Comparison of ENCODE assay signal across 9 cellular contexts in the genomic region with DNA sequence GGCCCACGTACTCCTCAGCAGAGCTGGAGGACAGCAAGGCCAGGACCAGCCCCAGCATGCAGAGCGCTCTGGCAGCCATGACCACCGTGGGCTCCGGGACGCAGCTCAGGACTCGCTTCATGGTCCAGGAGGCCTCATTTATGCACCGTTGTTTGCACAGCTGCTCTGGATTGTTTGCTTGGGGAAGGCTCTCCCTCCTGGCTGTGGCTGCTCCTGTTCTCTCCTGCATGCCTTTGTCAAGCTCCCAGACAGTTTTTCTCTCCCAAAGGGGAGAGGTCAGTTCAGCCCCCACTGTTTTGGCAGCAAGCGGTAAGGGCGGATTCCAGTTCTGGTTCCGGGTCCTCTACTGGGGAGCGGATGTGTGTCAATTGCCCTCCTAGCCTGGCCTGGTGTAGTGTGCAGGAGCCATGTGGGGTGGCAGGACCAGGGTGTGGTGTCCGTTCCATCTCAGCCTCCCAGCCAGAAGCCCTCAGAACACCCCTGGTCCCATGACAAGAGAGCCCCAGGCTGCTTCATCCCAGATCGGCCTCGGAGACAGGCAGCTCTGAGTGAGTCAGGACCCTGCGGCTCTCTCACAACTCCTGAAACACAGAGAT. TPM values are rescaled to one million over a fixed set of nuclear protein-coding genes. Genes with fewer than 3 reads are reported as not detected.
DNase-seq lines count a peak whose midpoint lies in the region; ATAC-seq, FAIRE-seq and TF ChIP-seq lines count a peak whose summit lies in the region.
"Had no signal": no experiment of that assay in that cellular context is flagged by ENCODE, and none has a peak within 500 bp of the region (broad histone marks: within the 10 kb centered on the region; RNA-seq: fewer than 3 reads in every experiment).

TFF3 (minus strand) TSS at position 114 of the 596 bp plus-strand sequence; CDS start at position 79, 35 bp downstream.

- H3K27me3 Mint-ChIP-seq in T-helper 17 cell, result peaks cover 7% of the 10 kb centered on the region
- H3K27me3 Mint-ChIP-seq: activated naive CD8-positive, alpha-beta T cell had no signal

- H3K4me1 Mint-ChIP-seq in T-helper 17 cell, result peaks cover 2% of the 10 kb centered on the region

- DNase-seq in DMS53 treated with DMSO at 0.1 percent for 48 hours (lab: John Stamatoyannopoulos, UW; ENCODE audit: unreplicated experiment) (peak; percentile 93), NCI-H2081 treated with DMSO at 0.1 percent for 48 hours (lab: John Stamatoyannopoulos, UW) (peak; percentile 88), bronchial epithelial cell (ENCODE audit: low read depth) (peak; percentile 47), RCC 7860 (ENCODE audit: low spot score) (no peak), T-helper 17 cell (no peak), GOT3 (lab: John Stamatoyannopoulos, UW) (no peak), DMS114 treated with DMSO at 0.1 percent for 48 hours (lab: John Stamatoyannopoulos, UW; ENCODE audit: unreplicated experiment) (no peak)

- H3K4me3 Mint-ChIP-seq in T-helper 17 cell, result no peak within 1 kb of the TSS
- H3K4me3 Mint-ChIP-seq: activated naive CD8-positive, alpha-beta T cell had no signal

- no peak within 1 kb of the TSS for H3K27ac Mint-ChIP-seq in T-helper 17 cell
- H3K27ac Mint-ChIP-seq: activated naive CD8-positive, alpha-beta T cell had no signal

- H3K4me1 ChIP-seq in muscle layer of duodenum (ENCODE audit: control insufficient read depth in 1 of 2, insufficient read depth in 2 of 2, low read length in 2 of 2), result peaks cover 0 to 9% of the 10 kb centered on the region in 2 donors

- FAIRE-seq in bronchial epithelial cell (lab: Jason Lieb, UNC) (no peak), RCC 7860 (lab: Jason Lieb, UNC) (no peak)

- TF ChIP-seq CTCF in bronchial epithelial cell (IDR thresholded peaks at IDR 0.05; ENCODE audit: insufficient read depth, low read length, severe bottlenecking), result no peak

- H3K27me3 ChIP-seq in bronchial epithelial cell (ENCODE audit: control insufficient read depth, insufficient read depth, low read length), result no peaks in the 10 kb centered on the region
- no peaks in the 10 kb centered on the region for H3K27me3 ChIP-seq in muscle layer of duodenum (ENCODE audit: low read depth, low read length)

- H3K36me3 ChIP-seq in bronchial epithelial cell (ENCODE audit: control insufficient read depth, insufficient read depth, low read length), result no peaks in the 10 kb centered on the region
- H3K36me3 ChIP-seq in muscle layer of duodenum (ENCODE audit: control insufficient read depth in 1 of 2, insufficient read depth in 2 of 2, low read length in 2 of 2), result no peaks in the 10 kb centered on the region

- no peaks in the 10 kb centered on the region for H3K36me3 Mint-ChIP-seq in T-helper 17 cell (ENCODE audit: low read depth)
- H3K36me3 Mint-ChIP-seq: activated naive CD8-positive, alpha-beta T cell had no signal

- H3K9me3 ChIP-seq in muscle layer of duodenum (ENCODE audit: control insufficient read depth in 1 of 2, low read length in 2 of 2) (no peaks in the 10 kb centered on the region), T-helper 17 cell (ENCODE audit: control insufficient read depth, low read length, poor library complexity, severe bottlenecking) (no peaks in the 10 kb centered on the region)

- no peak for ATAC-seq in T-helper 17 cell

- peak within 1 kb of the TSS; percentile 45 for H3K27ac ChIP-seq in muscle layer of duodenum (ENCODE audit: low read length)

- H3K4me3 ChIP-seq in bronchial epithelial cell (ENCODE audit: low read depth, low read length) (no peak within 1 kb of the TSS), muscle layer of duodenum (ENCODE audit: low read depth in 1 of 2, low read length in 2 of 2) (peak within 1 kb of the TSS in 1 of 2 donors; percentile 21)

RNA-seq across cellular contexts. Expression of gene TFF3, which starts in this region (rescaled TPM):
- total RNA-seq in bronchial epithelial cell (0.26 and 0.64 TPM in 2 replicates), T-helper 17 cell (not detected)

Comparison
In these comparisons a context has a peak if more than half of its experiments do, and no peak if none do; other contexts are left out.
1. Peak in DNase-seq in bronchial epithelial cell; RNA of the gene not detected or under 1 TPM.
2. DNase-seq: peak in DMS53 treated with DMSO at 0.1 percent for 48 hours (single experiment) and NCI-H2081 treated with DMSO at 0.1 percent for 48 hours (single experiment); none in RCC 7860 (single experiment), T-helper 17 cell (0 of 3), GOT3 (single experiment) and DMS114 treated with DMSO at 0.1 percent for 48 hours (single experiment).